In genomic region chr12:29726321-29726692, GRCh38 we compare ENCODE assay signal across 9 cellular contexts. TPM values are rescaled to one million over a fixed set of nuclear protein-coding genes. Genes with fewer than 3 reads are reported as not detected.
DNase-seq lines count a peak whose midpoint lies in the region; ATAC-seq and TF ChIP-seq lines count a peak whose summit lies in the region.
"Had no signal": no experiment of that assay in that cellular context is flagged by ENCODE, and none has a peak within 500 bp of the region (broad histone marks: within the 10 kb centered on the region; RNA-seq: fewer than 3 reads in every experiment).

No MANE protein-coding gene starts in this region.

- H3K9me3 ChIP-seq in CD4-positive, alpha-beta T cell (ENCODE audit: control insufficient read depth, low read length), result no peaks in the 10 kb centered on the region

- peak; percentile 82 for DNase-seq in NCI-H1105 treated with DMSO at 0.1 percent for 48 hours (lab: John Stamatoyannopoulos, UW)
- DNase-seq in left kidney (ENCODE audit: low read depth, low spot score), result peak; percentile 31
- DNase-seq in CD4-positive, alpha-beta T cell, result no peak
- DNase-seq in mucosa of gallbladder (ENCODE audit: low spot score), result no peak
- DNase-seq in naive thymus-derived CD8-positive, alpha-beta T cell, result no peak
- DNase-seq: naive B cell, NCI-H1436 treated with DMSO at 0.1 percent for 48 hours had no signal

- H3K27ac ChIP-seq in temporal lobe (ENCODE audit: low read depth, low read length), result peak overlapping the region; percentile 53
- H3K27ac ChIP-seq in CD4-positive, alpha-beta T cell (ENCODE audit: low read depth, low read length), result no peak overlapping the region

- POLR2A ChIA-PET in CD4-positive, alpha-beta T cell (lab: Charles Lee), result no interaction called here
- POLR2A ChIA-PET in naive thymus-derived CD8-positive, alpha-beta T cell (lab: Charles Lee), result no interaction called here

- no peak for ATAC-seq in CD4-positive, alpha-beta T cell (ENCODE audit: poor library complexity)
- no peak for ATAC-seq in naive thymus-derived CD8-positive, alpha-beta T cell

- H3K9me3 Mint-ChIP-seq in brain, result no peaks in the 10 kb centered on the region
- H3K9me3 Mint-ChIP-seq in CD4-positive, alpha-beta T cell, result peaks cover 2% of the 10 kb centered on the region
- H3K9me3 Mint-ChIP-seq in naive thymus-derived CD8-positive, alpha-beta T cell, result peaks cover 0 to 4% (median 0%) of the 10 kb centered on the region in 9 donors

- peaks cover 4% of the 10 kb centered on the region for H3K36me3 Mint-ChIP-seq in brain
- no peaks in the 10 kb centered on the region for H3K36me3 Mint-ChIP-seq in CD4-positive, alpha-beta T cell (ENCODE audit: low read depth)
- H3K36me3 Mint-ChIP-seq in naive thymus-derived CD8-positive, alpha-beta T cell, result no peaks in the 10 kb centered on the region
- H3K36me3 Mint-ChIP-seq: naive B cell had no signal

- intact Hi-C loops in CD4-positive, alpha-beta T cell (cut with DNase I, micrococcal nuclease), result no loop called here

- H3K4me3 Mint-ChIP-seq in brain, result peak overlapping the region; percentile 20 to 51 (median 29)
- no peak overlapping the region for H3K4me3 Mint-ChIP-seq in CD4-positive, alpha-beta T cell
- no peak overlapping the region for H3K4me3 Mint-ChIP-seq in naive thymus-derived CD8-positive, alpha-beta T cell
- H3K4me3 Mint-ChIP-seq: naive B cell had no signal

- H3K27me3 Mint-ChIP-seq in brain, result no peaks in the 10 kb centered on the region
- H3K27me3 Mint-ChIP-seq in CD4-positive, alpha-beta T cell, result no peaks in the 10 kb centered on the region
- H3K27me3 Mint-ChIP-seq in naive thymus-derived CD8-positive, alpha-beta T cell, result peaks cover 2 to 13% (median 7%) of the 10 kb centered on the region in 5 donors
- H3K27me3 Mint-ChIP-seq: naive B cell had no signal

- CTCF ChIA-PET in CD4-positive, alpha-beta T cell (lab: Charles Lee), result no interaction called here

- TF ChIP-seq CTCF in brain (conservative IDR thresholded peaks at IDR 0.05), result no peak
- no peak for TF ChIP-seq CTCF in CD4-positive, alpha-beta T cell (IDR thresholded peaks at IDR 0.05)

- no peaks in the 10 kb centered on the region for H3K27me3 ChIP-seq in CD4-positive, alpha-beta T cell (ENCODE audit: control insufficient read depth, insufficient read depth, low read length)

- peaks cover 59% of the 10 kb centered on the region for H3K4me1 Mint-ChIP-seq in brain
- no peaks in the 10 kb centered on the region for H3K4me1 Mint-ChIP-seq in CD4-positive, alpha-beta T cell (ENCODE audit: low read depth)
- H3K4me1 Mint-ChIP-seq in naive thymus-derived CD8-positive, alpha-beta T cell, result no peaks in the 10 kb centered on the region
- H3K4me1 Mint-ChIP-seq: naive B cell had no signal

- H3K27ac Mint-ChIP-seq in brain, result peak overlapping the region in 4 of 5 experiments; percentile 41 to 94 (median 83)
- H3K27ac Mint-ChIP-seq in CD4-positive, alpha-beta T cell, result no peak overlapping the region
- no peak overlapping the region for H3K27ac Mint-ChIP-seq in naive thymus-derived CD8-positive, alpha-beta T cell

RNA-seq across cellular contexts. Expression of gene TMTC1, which starts 57.4 kb away (rescaled TPM):
- 5.4 TPM for polyA plus RNA-seq in brain (ENCODE audit: insufficient read depth, low read depth, low replicate concordance)
- 8.9 TPM for total RNA-seq in temporal lobe
- not detected for total RNA-seq in CD4-positive, alpha-beta T cell
- total RNA-seq in mucosa of gallbladder, result 20.6 TPM
- not detected for total RNA-seq in naive thymus-derived CD8-positive, alpha-beta T cell
- not detected for polyA plus RNA-seq in naive thymus-derived CD8-positive, alpha-beta T cell

Comparison
In these comparisons a context has a peak if more than half of its experiments do, and no peak if none do; other contexts are left out.
1. DNase-seq: peak in NCI-H1105 treated with DMSO at 0.1 percent for 48 hours (single experiment) and left kidney (single experiment); none in CD4-positive, alpha-beta T cell (0 of 10), mucosa of gallbladder (single experiment) and naive thymus-derived CD8-positive, alpha-beta T cell (0 of 10).
2. H3K27ac Mint-ChIP-seq: peak in brain (4 of 5); none in CD4-positive, alpha-beta T cell (single experiment) and naive thymus-derived CD8-positive, alpha-beta T cell (0 of 10).
3. H3K4me3 Mint-ChIP-seq: peak in brain (5 of 5); none in CD4-positive, alpha-beta T cell (single experiment) and naive thymus-derived CD8-positive, alpha-beta T cell (0 of 10).